1 cellular context compared by ENCODE assay signal in genomic region chr1:50959913-50960844, GRCh38.
A peak's percentile ranks its signal among the peaks of the same experiment; 100 is the strongest.
TF ChIP-seq lines count a peak whose summit lies in the region.

FAF1 (minus strand) TSS chr1:50960267; CDS start chr1:50959811, 456 bp downstream.

TF ChIP-seq in HEK293, 187 proteins besides CTCF, POLR2A, EP300 and RAD21 (continued from another document):
- no peak for TF ChIP-seq ZNF211 (tag by site-specific recombination; IDR thresholded peaks at IDR 0.05; ENCODE audit: low read depth)
- TF ChIP-seq ZNF76 (tag by site-specific recombination; IDR thresholded peaks at IDR 0.05; ENCODE audit: borderline replicate concordance, low read depth), result peak; percentile 69; the same call in 1 of the 2 replicates
- no peak for TF ChIP-seq ZNF433 (tag by site-specific recombination; IDR thresholded peaks at IDR 0.05; ENCODE audit: low read depth)
- no peak for TF ChIP-seq OSR2 (tag by site-specific recombination; IDR thresholded peaks at IDR 0.05)
- no peak for TF ChIP-seq ZNF830 (tag by site-specific recombination; IDR thresholded peaks at IDR 0.05; ENCODE audit: low read depth)
- TF ChIP-seq GLI4 (tag by site-specific recombination; IDR thresholded peaks at IDR 0.05), result no peak
- TF ChIP-seq, protein P1, sequence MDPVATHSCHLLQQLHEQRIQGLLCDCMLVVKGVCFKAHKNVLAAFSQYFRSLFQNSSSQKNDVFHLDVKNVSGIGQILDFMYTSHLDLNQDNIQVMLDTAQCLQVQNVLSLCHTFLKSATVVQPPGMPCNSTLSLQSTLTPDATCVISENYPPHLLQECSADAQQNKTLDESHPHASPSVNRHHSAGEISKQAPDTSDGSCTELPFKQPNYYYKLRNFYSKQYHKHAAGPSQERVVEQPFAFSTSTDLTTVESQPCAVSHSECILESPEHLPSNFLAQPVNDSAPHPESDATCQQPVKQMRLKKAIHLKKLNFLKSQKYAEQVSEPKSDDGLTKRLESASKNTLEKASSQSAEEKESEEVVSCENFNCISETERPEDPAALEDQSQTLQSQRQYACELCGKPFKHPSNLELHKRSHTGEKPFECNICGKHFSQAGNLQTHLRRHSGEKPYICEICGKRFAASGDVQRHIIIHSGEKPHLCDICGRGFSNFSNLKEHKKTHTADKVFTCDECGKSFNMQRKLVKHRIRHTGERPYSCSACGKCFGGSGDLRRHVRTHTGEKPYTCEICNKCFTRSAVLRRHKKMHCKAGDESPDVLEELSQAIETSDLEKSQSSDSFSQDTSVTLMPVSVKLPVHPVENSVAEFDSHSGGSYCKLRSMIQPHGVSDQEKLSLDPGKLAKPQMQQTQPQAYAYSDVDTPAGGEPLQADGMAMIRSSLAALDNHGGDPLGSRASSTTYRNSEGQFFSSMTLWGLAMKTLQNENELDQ (tag by site-specific recombination; IDR thresholded peaks at IDR 0.05; ENCODE audit: low read depth), result no peak
- peak; percentile 44; the same call in 1 of the 2 replicates for TF ChIP-seq ZNF513 (tag by site-specific recombination; IDR thresholded peaks at IDR 0.05)
- 0 out of 2 replicates have a peak, but pooled peaks have one; percentile 26 for TF ChIP-seq ZNF558 (tag by site-specific recombination; IDR thresholded peaks at IDR 0.05)
- TF ChIP-seq, protein P2, sequence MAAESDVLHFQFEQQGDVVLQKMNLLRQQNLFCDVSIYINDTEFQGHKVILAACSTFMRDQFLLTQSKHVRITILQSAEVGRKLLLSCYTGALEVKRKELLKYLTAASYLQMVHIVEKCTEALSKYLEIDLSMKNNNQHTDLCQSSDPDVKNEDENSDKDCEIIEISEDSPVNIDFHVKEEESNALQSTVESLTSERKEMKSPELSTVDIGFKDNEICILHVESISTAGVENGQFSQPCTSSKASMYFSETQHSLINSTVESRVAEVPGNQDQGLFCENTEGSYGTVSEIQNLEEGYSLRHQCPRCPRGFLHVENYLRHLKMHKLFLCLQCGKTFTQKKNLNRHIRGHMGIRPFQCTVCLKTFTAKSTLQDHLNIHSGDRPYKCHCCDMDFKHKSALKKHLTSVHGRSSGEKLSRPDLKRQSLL (tag by site-specific recombination; IDR thresholded peaks at IDR 0.05), result no peak; the same call in 1 of the 2 replicates
- TF ChIP-seq ZNF146 (tag by site-specific recombination; IDR thresholded peaks at IDR 0.05), result peak; percentile 57; the same call in 1 of the 2 replicates
- no peak for TF ChIP-seq ZNF571 (tag by site-specific recombination; IDR thresholded peaks at IDR 0.05)
- TF ChIP-seq ZNF2 (tag by site-specific recombination; IDR thresholded peaks at IDR 0.05), result peak; percentile 78; the same call in 1 of the 2 replicates
- TF ChIP-seq SCRT2 (tag by site-specific recombination; IDR thresholded peaks at IDR 0.05), result peak; percentile 100
- no peak for TF ChIP-seq ZNF530 (tag by site-specific recombination; IDR thresholded peaks at IDR 0.05; ENCODE audit: low read depth)
- TF ChIP-seq, protein P3, sequence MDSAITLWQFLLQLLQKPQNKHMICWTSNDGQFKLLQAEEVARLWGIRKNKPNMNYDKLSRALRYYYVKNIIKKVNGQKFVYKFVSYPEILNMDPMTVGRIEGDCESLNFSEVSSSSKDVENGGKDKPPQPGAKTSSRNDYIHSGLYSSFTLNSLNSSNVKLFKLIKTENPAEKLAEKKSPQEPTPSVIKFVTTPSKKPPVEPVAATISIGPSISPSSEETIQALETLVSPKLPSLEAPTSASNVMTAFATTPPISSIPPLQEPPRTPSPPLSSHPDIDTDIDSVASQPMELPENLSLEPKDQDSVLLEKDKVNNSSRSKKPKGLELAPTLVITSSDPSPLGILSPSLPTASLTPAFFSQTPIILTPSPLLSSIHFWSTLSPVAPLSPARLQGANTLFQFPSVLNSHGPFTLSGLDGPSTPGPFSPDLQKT (IDR thresholded peaks at IDR 0.05; ENCODE audit: borderline replicate concordance, low read depth, low read length), result no peak
- TF ChIP-seq REPIN1 (tag by site-specific recombination; IDR thresholded peaks at IDR 0.05; ENCODE audit: low read depth), result no peak
- no peak for TF ChIP-seq ZNF747 (tag by site-specific recombination; IDR thresholded peaks at IDR 0.05)
- no peak for TF ChIP-seq ZNF654 (tag by site-specific recombination; IDR thresholded peaks at IDR 0.05; ENCODE audit: low read depth)
- peak; percentile 57 for TF ChIP-seq KLF1 (tag by site-specific recombination; IDR thresholded peaks at IDR 0.05)
- TF ChIP-seq TSHZ1 (tag by site-specific recombination; IDR thresholded peaks at IDR 0.05; ENCODE audit: borderline replicate concordance), result no peak; the same call in 1 of the 2 replicates
- peak; percentile 87 for TF ChIP-seq KLF16 (tag by site-specific recombination; IDR thresholded peaks at IDR 0.05)
- peak; percentile 84 for TF ChIP-seq KLF10 (tag by site-specific recombination; IDR thresholded peaks at IDR 0.05)
- no peak for TF ChIP-seq ZNF776 (tag by site-specific recombination; IDR thresholded peaks at IDR 0.05; ENCODE audit: borderline replicate concordance)
- no peak for TF ChIP-seq ZNF701 (tag by site-specific recombination; IDR thresholded peaks at IDR 0.05)
- no peak for TF ChIP-seq ZNF837 (tag by site-specific recombination; IDR thresholded peaks at IDR 0.05)
- TF ChIP-seq ZNF26 (tag by site-specific recombination; IDR thresholded peaks at IDR 0.05), result no peak
- peak; percentile 43; the same call in 1 of the 2 replicates for TF ChIP-seq ZNF843 (tag by site-specific recombination; IDR thresholded peaks at IDR 0.05)
- TF ChIP-seq, protein P4, sequence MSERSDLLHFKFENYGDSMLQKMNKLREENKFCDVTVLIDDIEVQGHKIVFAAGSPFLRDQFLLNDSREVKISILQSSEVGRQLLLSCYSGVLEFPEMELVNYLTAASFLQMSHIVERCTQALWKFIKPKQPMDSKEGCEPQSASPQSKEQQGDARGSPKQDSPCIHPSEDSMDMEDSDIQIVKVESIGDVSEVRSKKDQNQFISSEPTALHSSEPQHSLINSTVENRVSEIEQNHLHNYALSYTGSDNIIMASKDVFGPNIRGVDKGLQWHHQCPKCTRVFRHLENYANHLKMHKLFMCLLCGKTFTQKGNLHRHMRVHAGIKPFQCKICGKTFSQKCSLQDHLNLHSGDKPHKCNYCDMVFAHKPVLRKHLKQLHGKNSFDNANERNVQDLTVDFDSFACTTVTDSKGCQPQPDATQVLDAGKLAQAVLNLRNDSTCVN (tag by site-specific recombination; optimal IDR thresholded peaks at IDR 0.05), result peak; percentile 94
- no peak for TF ChIP-seq ZNF114 (tag by site-specific recombination; IDR thresholded peaks at IDR 0.05)
- no peak for TF ChIP-seq ZNF311 (tag by site-specific recombination; IDR thresholded peaks at IDR 0.05; ENCODE audit: borderline replicate concordance)
- TF ChIP-seq ZNF248 (tag by site-specific recombination; IDR thresholded peaks at IDR 0.05), result no peak
